ENCODE assay signal across 8 cellular contexts in the genomic region with DNA sequence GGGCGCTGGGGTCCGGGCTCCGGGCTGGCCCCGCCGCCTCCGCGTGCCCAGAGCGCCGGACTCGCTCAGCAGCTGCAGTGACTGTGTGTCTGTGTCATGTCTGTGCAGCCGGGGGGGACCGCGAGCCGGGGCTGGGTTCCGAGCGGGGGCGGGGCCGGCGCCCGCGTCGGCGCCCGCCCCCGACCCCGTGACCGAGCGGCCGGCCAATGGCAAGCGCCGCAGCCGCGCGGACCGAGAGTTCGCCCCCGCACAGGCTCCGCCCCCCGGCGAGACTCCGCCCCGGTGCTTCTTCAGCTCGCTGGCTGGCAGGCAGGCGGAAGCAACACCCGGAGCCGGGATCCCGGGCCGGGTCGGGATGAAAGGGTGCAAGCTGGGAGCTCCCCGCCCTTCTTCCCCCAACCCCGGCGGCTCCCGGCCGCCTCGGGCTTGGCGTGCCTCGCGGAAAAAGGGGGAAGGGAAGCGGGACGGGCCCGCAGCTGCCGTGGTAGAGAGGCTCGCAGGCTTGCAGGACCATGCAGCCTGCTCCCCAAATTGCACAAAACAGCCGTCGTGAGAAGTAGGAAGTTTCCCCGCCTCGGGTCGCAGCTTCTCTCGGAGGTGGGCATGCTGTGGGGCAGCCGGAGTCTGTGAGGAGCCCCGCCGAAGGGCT. TPM values are rescaled to one million over a fixed set of nuclear protein-coding genes. Genes with fewer than 3 reads are reported as not detected.
DNase-seq lines count a peak whose midpoint lies in the region; ATAC-seq, FAIRE-seq and TF ChIP-seq lines count a peak whose summit lies in the region.

No MANE protein-coding gene starts in this region.

- no peaks in the 10 kb centered on the region for H3K9me3 Mint-ChIP-seq in activated B cell treated with CpG ODN at 0.5 μM for 24 hours
- peaks cover 0 to 2% (median 0%) of the 10 kb centered on the region in 6 donors for H3K9me3 Mint-ChIP-seq in immature natural killer cell

- H3K4me3 Mint-ChIP-seq in activated B cell treated with CpG ODN at 0.5 μM for 24 hours (peak overlapping the region; percentile 91), immature natural killer cell (peak overlapping the region; percentile 84 to 92 (median 90))

- H3K4me1 Mint-ChIP-seq in activated B cell treated with CpG ODN at 0.5 μM for 24 hours (peaks cover 47% of the 10 kb centered on the region), immature natural killer cell (peaks cover 38 to 48% of the 10 kb centered on the region in 2 donors)

- ATAC-seq in HG02970 (IDR thresholded peaks at IDR 0.05; ENCODE audit: low FRiP score, unreplicated experiment) (peak; percentile 70), activated B cell treated with CpG ODN at 0.5 μM for 24 hours (ENCODE audit: low read depth) (peak; percentile 86)

- peak overlapping the region in 16 of 21 experiments; percentile 6 to 87 (median 66) for H3K27ac ChIP-seq in skin epidermis

- CTCF ChIA-PET in activated B cell treated with CpG ODN at 0.5 μM for 24 hours (lab: Charles Lee), result interaction anchor here (0.6 to 4.7 kb wide), 4 partner anchors 190 to 1789 kb away, joined by 3 to 61 read pairs (median 23); no protein-coding TSS in a partner anchor

- POLR2A ChIA-PET in activated B cell treated with CpG ODN at 0.5 μM for 24 hours (lab: Charles Lee), result interaction anchor here (0.6 to 3.8 kb wide), 10 partner anchors 26 to 624 kb away, joined by 3 to 27 read pairs (median 4); no protein-coding TSS in a partner anchor

- H3K36me3 Mint-ChIP-seq in activated B cell treated with CpG ODN at 0.5 μM for 24 hours (ENCODE audit: low read depth) (peaks cover 4% of the 10 kb centered on the region), immature natural killer cell (no peaks in the 10 kb centered on the region)

- H3K27me3 Mint-ChIP-seq in activated B cell treated with CpG ODN at 0.5 μM for 24 hours (peaks cover 10% of the 10 kb centered on the region), immature natural killer cell (ENCODE audit: low read depth in 3 of 3) (peaks cover 21 to 37% (median 22%) of the 10 kb centered on the region in 3 donors)

- peak; percentile 81 for FAIRE-seq in GM18507 (lab: Jason Lieb, UNC)

- intact Hi-C loops in activated B cell treated with CpG ODN at 0.5 μM for 24 hours (cut with micrococcal nuclease), result loop anchor here (1.0 to 5.0 kb wide), 2 partner anchors 402 to 1236 kb away; no protein-coding TSS in a partner anchor

- H3K27ac Mint-ChIP-seq in activated B cell treated with CpG ODN at 0.5 μM for 24 hours, result peak overlapping the region; percentile 50
- peak overlapping the region in 2 of 6 donors; percentile 32 to 92 for H3K27ac Mint-ChIP-seq in immature natural killer cell

- TF ChIP-seq CTCF in activated B cell treated with CpG ODN at 0.5 μM for 24 hours (IDR thresholded peaks at IDR 0.05), result no peak
- no peak for TF ChIP-seq CTCF in cardiac fibroblast (IDR thresholded peaks at IDR 0.05; ENCODE audit: low read depth, low read length)

- peak overlapping the region; percentile 64 to 75 for H3K4me3 ChIP-seq in cardiac fibroblast (replicated peaks in 1 of 2; ENCODE audit: low read depth in 2 of 2, low read length in 2 of 2)
- H3K4me3 ChIP-seq in skin epidermis, result peak overlapping the region; percentile 31 to 78 (median 42)

- DNase-seq in GM18507 (ENCODE audit: extremely low spot score, insufficient read length, low read depth) (peak; percentile 87), NCI-H2029 treated with DMSO at 0.1 percent for 48 hours (lab: John Stamatoyannopoulos, UW) (peak; percentile 78), activated B cell treated with CpG ODN at 0.5 μM for 24 hours (peak; percentile 98), cardiac fibroblast (ENCODE audit: low read depth in 2 of 2) (peak; percentile 95 to 98), immature natural killer cell (peak; percentile 87 to 93 (median 89)), NOMO-1 treated with dmso at 0.1 percent for 144 hours (lab: John Stamatoyannopoulos, UW; ENCODE audit: unreplicated experiment) (no peak)

RNA-seq across cellular contexts. Expression of a gene that starts 0.8 kb away (rescaled TPM):
- 22.2 and 22.3 TPM in 2 replicates for total RNA-seq in activated B cell treated with CpG ODN at 0.5 μM for 24 hours
- polyA plus RNA-seq in immature natural killer cell, result under 1 TPM in 2 of 3 donors, not detected in 1; 0.04 to 0.29 TPM
